Comparison of ENCODE assay signal across 10 cellular contexts in the genomic region with DNA sequence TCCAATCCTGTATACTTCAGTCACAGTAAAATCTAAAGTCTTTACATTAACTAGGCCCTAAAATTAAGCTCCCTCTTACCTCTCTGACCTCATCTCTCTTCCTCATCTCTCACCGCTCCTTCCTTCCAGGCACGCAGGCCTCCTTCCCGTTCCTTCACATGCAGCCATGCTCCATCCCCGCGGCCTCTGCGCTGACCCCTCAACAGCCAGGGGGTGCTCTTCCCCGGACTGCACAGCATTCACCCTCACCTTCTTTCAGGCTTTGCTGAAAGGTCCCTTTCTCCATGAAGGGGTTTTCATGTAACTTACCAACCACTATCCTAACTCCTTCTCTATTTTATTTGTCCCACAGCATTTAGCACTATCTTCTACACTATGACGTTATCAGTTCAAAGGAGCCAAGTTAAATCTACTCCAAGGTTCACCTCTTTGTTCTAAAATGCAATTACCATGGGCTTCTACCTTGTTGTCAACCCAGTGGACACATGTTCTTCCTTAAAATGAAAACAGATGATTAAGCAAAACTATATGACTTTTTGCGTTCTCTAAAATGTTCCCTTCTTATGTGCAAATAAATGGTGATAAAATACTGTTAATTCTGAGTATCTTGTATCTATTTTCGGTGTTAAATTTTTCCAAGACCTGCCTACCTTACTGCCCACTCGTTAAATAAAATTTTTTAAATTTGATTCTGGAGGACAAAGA. TPM values are rescaled to one million over a fixed set of nuclear protein-coding genes. Genes with fewer than 3 reads are reported as not detected.
A peak's percentile ranks its signal among the peaks of the same experiment; 100 is the strongest.
DNase-seq lines count a peak whose midpoint lies in the region; ATAC-seq and TF ChIP-seq lines count a peak whose summit lies in the region.
"Had no signal": no experiment of that assay in that cellular context is flagged by ENCODE, and none has a peak within 500 bp of the region (broad histone marks: within the 10 kb centered on the region; RNA-seq: fewer than 3 reads in every experiment).

No MANE protein-coding gene starts in this region.

- peak; percentile 7 for DNase-seq in GM12865 (ENCODE audit: low read depth)
- DNase-seq in RWPE2 (ENCODE audit: low spot score): no peak
- peak in 1 of 2 donors; percentile 42 for DNase-seq in foreskin fibroblast
- no peak for DNase-seq in psoas muscle
- DNase-seq in NCI-H1092 (lab: John Stamatoyannopoulos, UW): no peak
- no peak for DNase-seq in NCI-H510A treated with DMSO at 0.1 percent for 48 hours (lab: John Stamatoyannopoulos, UW)

- H3K36me3 ChIP-seq in RWPE2 (ENCODE audit: low read depth) (no peaks in the 10 kb centered on the region), psoas muscle (ENCODE audit: insufficient read depth in 1 of 2, low read depth in 1 of 2) (peaks cover 5 to 60% of the 10 kb centered on the region in 2 donors)

- H3K9me3 ChIP-seq in RWPE2 (ENCODE audit: severe bottlenecking): no peaks in the 10 kb centered on the region
- no peaks in the 10 kb centered on the region for H3K9me3 ChIP-seq in psoas muscle

- intact Hi-C loops in psoas muscle (cut with DNase I): no loop called here

- no peaks in the 10 kb centered on the region for H3K27me3 ChIP-seq in RWPE2 (ENCODE audit: insufficient read depth, poor library complexity, severe bottlenecking)
- H3K27me3 ChIP-seq in psoas muscle (ENCODE audit: insufficient read depth in 3 of 3, low read length in 2 of 3): no peaks in the 10 kb centered on the region

- TF ChIP-seq CTCF in GM12865 (IDR thresholded peaks at IDR 0.05; ENCODE audit: insufficient read depth, low read depth, low read length, missing control alignments) (peak; percentile 11), RWPE2 (IDR thresholded peaks at IDR 0.05; ENCODE audit: poor library complexity, severe bottlenecking) (peak; percentile 12), foreskin fibroblast (IDR thresholded peaks at IDR 0.05; ENCODE audit: low read depth, low read length) (peak; percentile 18), psoas muscle (IDR thresholded peaks at IDR 0.05) (peak; percentile 38)

- ATAC-seq in RWPE2 (ENCODE audit: low read depth) (0 out of 3 replicates have a peak, but pooled peaks have one; percentile 23), psoas muscle (peak; percentile 40 to 76 (median 70)), GM21576 (IDR thresholded peaks at IDR 0.05; ENCODE audit: unreplicated experiment) (no peak), GM18861 (IDR thresholded peaks at IDR 0.05; ENCODE audit: unreplicated experiment) (no peak)

- H3K27ac ChIP-seq in RWPE2 (ENCODE audit: poor library complexity, severe bottlenecking): no peak overlapping the region
- no peak overlapping the region for H3K27ac ChIP-seq in psoas muscle

- H3K4me1 ChIP-seq in RWPE2 (ENCODE audit: insufficient read depth, poor library complexity, severe bottlenecking) (no peaks in the 10 kb centered on the region), psoas muscle (peaks cover 1% of the 10 kb centered on the region)

- H3K4me3 ChIP-seq in GM12865 (ENCODE audit: low read depth, low read length) (no peak overlapping the region), RWPE2 (ENCODE audit: severe bottlenecking) (no peak overlapping the region), foreskin fibroblast (ENCODE audit: low read depth in 1 of 2, low read length in 2 of 2) (no peak overlapping the region), psoas muscle (no peak overlapping the region)

- WGBS in psoas muscle, 3 donors: 53 to 58% (median 56%) methylated on average over 11 of the region's 11 CpGs

RNA-seq across cellular contexts. Expression of gene APOA1, which starts 57.8 kb away (rescaled TPM):
- under 1 TPM in 3 of 4 donors, not detected in 1; 0.30 to 0.58 (median 0.30) TPM for total RNA-seq in psoas muscle
- 1 to 10 TPM in 1 of 3 donors, under 1 TPM in 2; 0.44 to 4.9 (median 0.46) TPM for polyA plus RNA-seq in psoas muscle
- total RNA-seq: NCI-H460, pulmonary artery endothelial cell had no signal

Comparison
In these comparisons a context has a peak if more than half of its experiments do, and no peak if none do; other contexts are left out.
1. ATAC-seq: peak in RWPE2 (single experiment) and psoas muscle (4 of 4); none in GM21576 (single experiment) and GM18861 (single experiment).
2. Peak in every context shown above with its lines, with median percentiles within 50 percentile points of each other: CTCF ChIP-seq.